1 cellular context compared by ENCODE assay signal in the genomic region with DNA sequence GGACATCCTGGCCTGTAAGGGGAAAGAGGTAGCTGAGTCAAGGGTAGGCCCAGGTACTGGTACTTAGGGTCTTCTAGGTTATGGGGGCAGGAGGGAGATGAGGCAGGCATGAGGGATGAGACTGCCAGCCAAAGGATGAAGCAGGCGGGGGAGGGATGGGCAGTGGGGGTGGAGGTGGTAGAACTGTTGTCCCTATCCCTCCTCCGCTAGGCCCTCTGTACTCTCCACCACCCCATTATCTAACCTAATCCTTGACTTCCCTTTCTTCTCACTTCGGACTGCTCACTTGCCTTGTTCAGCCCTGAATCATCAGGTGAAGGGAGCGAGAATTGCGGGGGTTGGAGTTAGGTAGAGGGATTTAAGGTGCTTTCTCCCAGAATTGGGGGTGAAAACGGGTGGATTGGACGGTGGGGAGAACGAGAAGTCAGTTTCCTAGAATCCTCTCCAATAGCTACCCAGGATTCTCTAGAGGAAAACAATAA.
TF ChIP-seq lines count a peak whose summit lies in the region.

No MANE protein-coding gene starts in this region.

TF ChIP-seq in HepG2, 621 proteins besides CTCF, POLR2A, EP300 and RAD21:
- TF ChIP-seq NFYB (CRISPR knock-in tag; IDR thresholded peaks at IDR 0.05), result no peak
- TF ChIP-seq CHD2 (IDR thresholded peaks at IDR 0.05; ENCODE audit: low read depth, low read length), result no peak
- TF ChIP-seq ZC3H4 (CRISPR knock-in tag; IDR thresholded peaks at IDR 0.05; ENCODE audit: borderline replicate concordance), result 0 out of 2 replicates have a peak, but pooled peaks have one; percentile 74
- TF ChIP-seq KDM4B (CRISPR knock-in tag; IDR thresholded peaks at IDR 0.05), result no peak
- TF ChIP-seq CCDC6 (CRISPR knock-in tag; IDR thresholded peaks at IDR 0.05), result peak; percentile 38; the same call in 1 of the 2 replicates
- TF ChIP-seq, protein P1, sequence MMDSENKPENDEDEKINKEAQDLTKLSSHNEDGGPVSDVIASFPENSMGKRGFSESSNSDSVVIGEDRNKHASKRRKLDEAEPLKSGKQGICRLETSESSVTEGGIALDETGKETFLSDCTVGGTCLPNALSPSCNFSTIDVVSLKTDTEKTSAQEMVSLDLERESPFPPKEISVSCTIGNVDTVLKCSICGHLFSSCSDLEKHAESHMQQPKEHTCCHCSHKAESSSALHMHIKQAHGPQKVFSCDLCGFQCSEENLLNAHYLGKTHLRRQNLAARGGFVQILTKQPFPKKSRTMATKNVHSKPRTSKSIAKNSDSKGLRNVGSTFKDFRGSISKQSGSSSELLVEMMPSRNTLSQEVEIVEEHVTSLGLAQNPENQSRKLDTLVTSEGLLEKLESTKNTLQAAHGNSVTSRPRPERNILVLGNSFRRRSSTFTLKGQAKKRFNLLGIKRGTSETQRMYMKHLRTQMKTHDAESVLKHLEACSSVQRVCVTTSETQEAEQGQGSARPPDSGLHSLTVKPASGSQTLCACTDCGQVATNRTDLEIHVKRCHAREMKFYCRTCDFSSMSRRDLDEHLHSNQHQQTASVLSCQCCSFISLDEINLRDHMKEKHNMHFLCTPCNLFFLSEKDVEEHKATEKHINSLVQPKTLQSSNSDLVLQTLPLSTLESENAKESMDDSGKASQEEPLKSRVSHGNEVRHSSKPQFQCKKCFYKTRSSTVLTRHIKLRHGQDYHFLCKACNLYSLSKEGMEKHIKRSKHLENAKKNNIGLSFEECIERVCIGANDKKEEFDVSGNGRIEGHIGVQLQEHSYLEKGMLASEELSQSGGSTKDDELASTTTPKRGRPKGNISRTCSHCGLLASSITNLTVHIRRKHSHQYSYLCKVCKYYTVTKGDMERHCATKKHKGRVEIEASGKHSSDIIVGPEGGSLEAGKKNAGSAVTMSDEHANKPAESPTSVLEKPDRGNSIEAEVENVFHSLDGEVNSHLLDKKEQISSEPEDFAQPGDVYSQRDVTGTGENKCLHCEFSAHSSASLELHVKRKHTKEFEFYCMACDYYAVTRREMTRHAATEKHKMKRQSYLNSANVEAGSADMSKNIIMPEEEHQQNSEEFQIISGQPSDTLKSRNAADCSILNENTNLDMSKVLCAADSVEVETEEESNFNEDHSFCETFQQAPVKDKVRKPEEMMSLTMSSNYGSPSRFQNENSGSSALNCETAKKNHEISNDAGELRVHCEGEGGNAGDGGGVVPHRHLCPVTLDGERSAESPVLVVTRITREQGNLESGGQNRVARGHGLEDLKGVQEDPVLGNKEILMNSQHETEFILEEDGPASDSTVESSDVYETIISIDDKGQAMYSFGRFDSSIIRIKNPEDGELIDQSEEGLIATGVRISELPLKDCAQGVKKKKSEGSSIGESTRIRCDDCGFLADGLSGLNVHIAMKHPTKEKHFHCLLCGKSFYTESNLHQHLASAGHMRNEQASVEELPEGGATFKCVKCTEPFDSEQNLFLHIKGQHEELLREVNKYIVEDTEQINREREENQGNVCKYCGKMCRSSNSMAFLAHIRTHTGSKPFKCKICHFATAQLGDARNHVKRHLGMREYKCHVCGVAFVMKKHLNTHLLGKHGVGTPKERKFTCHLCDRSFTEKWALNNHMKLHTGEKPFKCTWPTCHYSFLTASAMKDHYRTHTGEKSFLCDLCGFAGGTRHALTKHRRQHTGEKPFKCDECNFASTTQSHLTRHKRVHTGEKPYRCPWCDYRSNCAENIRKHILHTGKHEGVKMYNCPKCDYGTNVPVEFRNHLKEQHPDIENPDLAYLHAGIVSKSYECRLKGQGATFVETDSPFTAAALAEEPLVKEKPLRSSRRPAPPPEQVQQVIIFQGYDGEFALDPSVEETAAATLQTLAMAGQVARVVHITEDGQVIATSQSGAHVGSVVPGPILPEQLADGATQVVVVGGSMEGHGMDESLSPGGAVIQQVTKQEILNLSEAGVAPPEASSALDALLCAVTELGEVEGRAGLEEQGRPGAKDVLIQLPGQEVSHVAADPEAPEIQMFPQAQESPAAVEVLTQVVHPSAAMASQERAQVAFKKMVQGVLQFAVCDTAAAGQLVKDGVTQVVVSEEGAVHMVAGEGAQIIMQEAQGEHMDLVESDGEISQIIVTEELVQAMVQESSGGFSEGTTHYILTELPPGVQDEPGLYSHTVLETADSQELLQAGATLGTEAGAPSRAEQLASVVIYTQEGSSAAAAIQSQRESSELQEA (CRISPR knock-in tag; IDR thresholded peaks at IDR 0.05; ENCODE audit: not compliant biosample characterization), result peak; percentile 25
- 0 out of 2 replicates have a peak, but pooled peaks have one; percentile 6 for TF ChIP-seq HNF1B (CRISPR knock-in tag; IDR thresholded peaks at IDR 0.05)
- no peak for TF ChIP-seq MTF2 (CRISPR knock-in tag; IDR thresholded peaks at IDR 0.05; ENCODE audit: borderline replicate concordance)
- TF ChIP-seq STAT5B (CRISPR knock-in tag; IDR thresholded peaks at IDR 0.05), result no peak
- TF ChIP-seq ZNF570 (CRISPR knock-in tag; IDR thresholded peaks at IDR 0.05; ENCODE audit: borderline replicate concordance), result 0 out of 2 replicates have a peak, but pooled peaks have one; percentile 4
- no peak for TF ChIP-seq ARID2 (CRISPR knock-in tag; IDR thresholded peaks at IDR 0.05; ENCODE audit: borderline replicate concordance)
- no peak for TF ChIP-seq MAFF (IDR thresholded peaks at IDR 0.05; ENCODE audit: low read depth, low read length)
- no peak for TF ChIP-seq CBX1 (IDR thresholded peaks at IDR 0.05; ENCODE audit: low read depth)
- TF ChIP-seq POLR2AphosphoS5 (IDR thresholded peaks at IDR 0.05; ENCODE audit: low read depth, low read length), result peak; percentile 10
- TF ChIP-seq SOX13 (IDR thresholded peaks at IDR 0.05), result no peak
- TF ChIP-seq SOX13 (CRISPR knock-in tag; conservative IDR thresholded peaks at IDR 0.05 in 1 of 2, IDR thresholded peaks at IDR 0.05 in 1 of 2), result peak in 1 of 2 experiments; percentile 3; a peak in 1 of 4 replicates
- TF ChIP-seq SUZ12 (IDR thresholded peaks at IDR 0.05; ENCODE audit: low read depth, low read length), result 0 out of 2 replicates have a peak, but pooled peaks have one; percentile 12
- TF ChIP-seq ATF1 (CRISPR knock-in tag; IDR thresholded peaks at IDR 0.05), result no peak
- no peak for TF ChIP-seq ZNF556 (CRISPR knock-in tag; IDR thresholded peaks at IDR 0.05; ENCODE audit: borderline replicate concordance)
- TF ChIP-seq ERF (CRISPR knock-in tag; IDR thresholded peaks at IDR 0.05), result no peak
- TF ChIP-seq ZNF274 (CRISPR knock-in tag; IDR thresholded peaks at IDR 0.05), result peak; percentile 70
- TF ChIP-seq SPEN (CRISPR knock-in tag; IDR thresholded peaks at IDR 0.05; ENCODE audit: low read depth), result peak; percentile 45; the same call in 1 of the 2 replicates
- no peak for TF ChIP-seq DZIP1 (CRISPR knock-in tag; IDR thresholded peaks at IDR 0.05)
- TF ChIP-seq ZNF878 (CRISPR knock-in tag; IDR thresholded peaks at IDR 0.05), result no peak
- no peak for TF ChIP-seq MATR3 (CRISPR knock-in tag; IDR thresholded peaks at IDR 0.05)
- TF ChIP-seq ZFP37 (CRISPR knock-in tag; IDR thresholded peaks at IDR 0.05; ENCODE audit: borderline replicate concordance), result 0 out of 2 replicates have a peak, but pooled peaks have one; percentile 3
- TF ChIP-seq ARNT2 (CRISPR knock-in tag; IDR thresholded peaks at IDR 0.05; ENCODE audit: low read depth), result no peak
- 0 out of 2 replicates have a peak, but pooled peaks have one; percentile 18 for TF ChIP-seq GLI4 (CRISPR knock-in tag; IDR thresholded peaks at IDR 0.05; ENCODE audit: borderline replicate concordance)
- no peak for TF ChIP-seq NFE2L1 (CRISPR knock-in tag; IDR thresholded peaks at IDR 0.05; ENCODE audit: borderline replicate concordance)
- 0 out of 2 replicates have a peak, but pooled peaks have one; percentile 13 for TF ChIP-seq HOXD1 (CRISPR knock-in tag; IDR thresholded peaks at IDR 0.05)
- TF ChIP-seq TRAFD1 (CRISPR knock-in tag; IDR thresholded peaks at IDR 0.05; ENCODE audit: borderline replicate concordance), result no peak
- TF ChIP-seq SP4 (CRISPR knock-in tag; IDR thresholded peaks at IDR 0.05), result 0 out of 2 replicates have a peak, but pooled peaks have one; percentile 26
- no peak for TF ChIP-seq NAIF1 (CRISPR knock-in tag; IDR thresholded peaks at IDR 0.05; ENCODE audit: borderline replicate concordance)
- no peak for TF ChIP-seq RARA (CRISPR knock-in tag; IDR thresholded peaks at IDR 0.05)
- no peak for TF ChIP-seq IRF1 (CRISPR knock-in tag; IDR thresholded peaks at IDR 0.05; ENCODE audit: low read depth)
- TF ChIP-seq ZFY (CRISPR knock-in tag; IDR thresholded peaks at IDR 0.05), result peak; percentile 48
